Comparison of ENCODE assay signal across 1 cellular context in the genomic region with DNA sequence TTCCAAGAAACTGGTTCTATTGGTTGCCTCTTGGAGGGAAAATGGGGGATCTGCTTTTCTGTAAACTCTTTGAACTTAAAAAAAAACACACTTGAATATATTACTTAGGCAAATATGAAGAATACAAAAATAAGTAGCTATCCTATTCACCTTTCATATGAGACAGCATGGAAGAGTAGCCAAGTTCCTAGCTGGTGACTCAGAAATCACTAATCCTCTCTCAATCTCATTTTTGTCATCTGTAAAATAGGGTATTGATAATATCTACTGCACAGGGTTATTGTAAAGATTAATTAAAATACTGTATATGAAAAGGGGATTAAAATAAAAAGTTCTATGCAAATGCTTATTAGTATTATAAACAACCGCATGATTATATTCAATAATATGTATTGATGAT.
TF ChIP-seq lines count a peak whose summit lies in the region.

No MANE protein-coding gene starts in this region.

TF ChIP-seq in IMR-90, 13 proteins besides CTCF, POLR2A, EP300 and RAD21:
- TF ChIP-seq RCOR1 (IDR thresholded peaks at IDR 0.05; ENCODE audit: insufficient replicate concordance, low read length) (no peak), MXI1 (IDR thresholded peaks at IDR 0.05; ENCODE audit: borderline replicate concordance, low read depth, low read length) (no peak), CEBPB (IDR thresholded peaks at IDR 0.05; ENCODE audit: low read depth, low read length) (no peak), CHD1 (IDR thresholded peaks at IDR 0.05; ENCODE audit: low read depth, low read length) (no peak), MAFK (IDR thresholded peaks at IDR 0.05; ENCODE audit: low read depth, low read length) (no peak), RFX5 (IDR thresholded peaks at IDR 0.05; ENCODE audit: low read depth, low read length) (no peak), SMC3 (IDR thresholded peaks at IDR 0.05; ENCODE audit: low read depth, low read length) (no peak), MAZ (IDR thresholded peaks at IDR 0.05; ENCODE audit: borderline replicate concordance, low read depth, low read length) (no peak), BHLHE40 (IDR thresholded peaks at IDR 0.05; ENCODE audit: low read depth, low read length) (no peak), FOS (IDR thresholded peaks at IDR 0.05; ENCODE audit: low read depth, low read length) (no peak)
- TF ChIP-seq, protein P1, sequence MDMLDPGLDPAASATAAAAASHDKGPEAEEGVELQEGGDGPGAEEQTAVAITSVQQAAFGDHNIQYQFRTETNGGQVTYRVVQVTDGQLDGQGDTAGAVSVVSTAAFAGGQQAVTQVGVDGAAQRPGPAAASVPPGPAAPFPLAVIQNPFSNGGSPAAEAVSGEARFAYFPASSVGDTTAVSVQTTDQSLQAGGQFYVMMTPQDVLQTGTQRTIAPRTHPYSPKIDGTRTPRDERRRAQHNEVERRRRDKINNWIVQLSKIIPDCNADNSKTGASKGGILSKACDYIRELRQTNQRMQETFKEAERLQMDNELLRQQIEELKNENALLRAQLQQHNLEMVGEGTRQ (IDR thresholded peaks at IDR 0.05; ENCODE audit: low read depth, low read length): no peak
